9 cellular contexts compared by ENCODE assay signal in the genomic region with DNA sequence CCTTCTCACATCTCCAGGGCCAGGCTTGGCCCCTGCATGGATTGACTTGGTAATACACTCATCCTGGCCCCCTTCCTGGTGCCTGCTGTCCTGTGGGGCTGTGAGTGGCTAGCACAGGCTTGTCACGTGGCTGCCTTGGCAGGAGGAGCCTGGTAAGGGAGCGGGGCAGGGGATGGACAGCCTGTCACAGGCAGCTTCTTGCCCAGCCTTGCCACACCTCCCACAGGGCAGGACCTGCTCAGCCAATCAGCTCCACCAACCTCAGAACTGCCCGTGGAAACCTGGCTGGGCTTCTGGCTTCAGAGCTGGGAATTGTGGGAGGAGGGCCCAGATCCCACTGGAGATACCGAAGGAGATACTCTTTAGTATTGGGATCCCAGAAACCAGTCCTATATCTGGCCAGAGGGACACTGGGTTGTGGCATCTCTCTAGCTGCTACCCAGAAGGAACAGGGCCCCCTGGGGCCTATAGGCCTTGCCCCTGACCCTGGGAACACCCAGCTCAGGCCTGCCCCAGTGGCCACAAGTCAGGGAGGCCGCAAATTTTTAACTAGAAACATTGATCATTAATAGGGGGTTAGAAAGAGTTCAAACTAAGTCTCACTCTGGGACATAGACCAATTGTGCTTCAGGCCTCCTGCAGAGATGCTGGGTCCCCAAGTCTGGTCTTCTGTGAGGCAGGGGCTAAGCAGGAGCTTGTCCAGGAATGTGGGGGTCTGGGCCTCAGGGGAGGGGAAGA. TPM values are rescaled to one million over a fixed set of nuclear protein-coding genes. Genes with fewer than 3 reads are reported as not detected.
A peak's percentile ranks its signal among the peaks of the same experiment; 100 is the strongest.
DNase-seq lines count a peak whose midpoint lies in the region; ATAC-seq lines count a peak whose summit lies in the region.
"Had no signal": no experiment of that assay in that cellular context is flagged by ENCODE, and none has a peak within 500 bp of the region (broad histone marks: within the 10 kb centered on the region; RNA-seq: fewer than 3 reads in every experiment).

A gene (plus strand): TSS at position 330 of the 738 bp plus-strand sequence. CDS start 315 bp downstream, at position 645.

- POLR2A ChIA-PET in activated CD4-positive, alpha-beta T cell treated with anti-CD3 and anti-CD28 coated beads for 36 hours (lab: Charles Lee) = no interaction called here

- no peaks in the 10 kb centered on the region for H3K9me3 Mint-ChIP-seq in activated CD4-positive, alpha-beta T cell treated with anti-CD3 and anti-CD28 coated beads for 36 hours (ENCODE audit: low read depth)

- no peak within 1 kb of the TSS for H3K4me3 Mint-ChIP-seq in activated CD4-positive, alpha-beta T cell treated with anti-CD3 and anti-CD28 coated beads for 36 hours

- ATAC-seq in activated CD4-positive, alpha-beta T cell treated with anti-CD3 and anti-CD28 coated beads for 36 hours = peak; percentile 33

- no peaks in the 10 kb centered on the region for H3K27me3 Mint-ChIP-seq in activated CD4-positive, alpha-beta T cell treated with anti-CD3 and anti-CD28 coated beads for 36 hours

- DNase-seq in activated CD4-positive, alpha-beta T cell treated with anti-CD3 and anti-CD28 coated beads for 36 hours = no peak
- DNase-seq in activated CD4-positive, alpha-beta T cell treated with anti-CD3 and anti-CD28 coated beads, Interleukin-2, amount 50 U/mL, for 1 hour = no peak
- DNase-seq in RPMI7951 (ENCODE audit: low read depth) (peak; percentile 77), fibroblast of peridontal ligament (ENCODE audit: extremely low read depth) (peak; percentile 87), nucleus accumbens (lab: John Stamatoyannopoulos, UW) (peak in 55 of 56 donors; percentile 30 to 99 (median 82)), NCI-H187 (lab: John Stamatoyannopoulos, UW) (no peak), NCI-H345 (lab: John Stamatoyannopoulos, UW) (no peak)
- no peak for DNase-seq in effector CD8-positive, alpha-beta T cell (lab: John Stamatoyannopoulos, UW)

- no peaks in the 10 kb centered on the region for H3K4me1 Mint-ChIP-seq in activated CD4-positive, alpha-beta T cell treated with anti-CD3 and anti-CD28 coated beads for 36 hours

- H3K27ac Mint-ChIP-seq in activated CD4-positive, alpha-beta T cell treated with anti-CD3 and anti-CD28 coated beads for 36 hours = no peak within 1 kb of the TSS

- CTCF ChIA-PET in activated CD4-positive, alpha-beta T cell treated with anti-CD3 and anti-CD28 coated beads for 36 hours (lab: Charles Lee) = interaction anchor here (0.9 to 2.0 kb wide), 4 partner anchors 11 to 50 kb away, joined by 3 to 7 read pairs (median 4); a partner anchor contains a TSS

- no peaks in the 10 kb centered on the region for H3K36me3 Mint-ChIP-seq in activated CD4-positive, alpha-beta T cell treated with anti-CD3 and anti-CD28 coated beads for 36 hours (ENCODE audit: low read depth)

- intact Hi-C loops in activated CD4-positive, alpha-beta T cell treated with anti-CD3 and anti-CD28 coated beads for 36 hours (cut with DNase I, micrococcal nuclease) = no loop called here

RNA-seq across cellular contexts. Expression of the gene that starts here (rescaled TPM):
- not detected for total RNA-seq in activated CD4-positive, alpha-beta T cell treated with anti-CD3 and anti-CD28 coated beads for 36 hours
- total RNA-seq in RPMI7951 (2014; rRNA removed; shearing (Covaris generic)) = 0.24 and 0.78 TPM in 2 replicates
- total RNA-seq: T-helper 2 cell treated with Interferon-gamma antibody and Interleukin-4, amounts not matched to agents 100 ng/mL and 5 ng/mL, for 36 hours had no signal

Comparison
In these comparisons a context has a peak if more than half of its experiments do, and no peak if none do; other contexts are left out.
1. Peak in ATAC-seq in activated CD4-positive, alpha-beta T cell treated with anti-CD3 and anti-CD28 coated beads for 36 hours; RNA of the gene not detected or under 1 TPM.
2. Peak in DNase-seq in RPMI7951; RNA of the gene not detected or under 1 TPM.
3. DNase-seq: peak in fibroblast of peridontal ligament (single experiment) and nucleus accumbens (55 of 56); none in activated CD4-positive, alpha-beta T cell treated with anti-CD3 and anti-CD28 coated beads for 36 hours (single experiment), activated CD4-positive, alpha-beta T cell treated with anti-CD3 and anti-CD28 coated beads, Interleukin-2, amount 50 U/mL, for 1 hour (single experiment), effector CD8-positive, alpha-beta T cell (single experiment), NCI-H187 (0 of 2) and NCI-H345 (single experiment).